1 cellular context compared by ENCODE assay signal in genomic region chr11:65576867-65577755, GRCh38.
A peak's percentile ranks its signal among the peaks of the same experiment; 100 is the strongest.
TF ChIP-seq lines count a peak whose summit lies in the region.

No MANE protein-coding gene starts in this region.

TF ChIP-seq in endothelial cell of umbilical vein, 7 proteins besides CTCF, POLR2A, EP300 and RAD21:
- TF ChIP-seq EZH2 (IDR thresholded peaks at IDR 0.05; ENCODE audit: borderline replicate concordance, low read depth, low read length, severe bottlenecking) (no peak), POLR2AphosphoS5 (IDR thresholded peaks at IDR 0.05; ENCODE audit: insufficient read depth, low read depth, low read length) (peak; percentile 53), JUN (IDR thresholded peaks at IDR 0.05; ENCODE audit: borderline replicate concordance, insufficient read depth, insufficient read length, low read depth) (no peak)
